12 cellular contexts compared by ENCODE assay signal in the genomic region with DNA sequence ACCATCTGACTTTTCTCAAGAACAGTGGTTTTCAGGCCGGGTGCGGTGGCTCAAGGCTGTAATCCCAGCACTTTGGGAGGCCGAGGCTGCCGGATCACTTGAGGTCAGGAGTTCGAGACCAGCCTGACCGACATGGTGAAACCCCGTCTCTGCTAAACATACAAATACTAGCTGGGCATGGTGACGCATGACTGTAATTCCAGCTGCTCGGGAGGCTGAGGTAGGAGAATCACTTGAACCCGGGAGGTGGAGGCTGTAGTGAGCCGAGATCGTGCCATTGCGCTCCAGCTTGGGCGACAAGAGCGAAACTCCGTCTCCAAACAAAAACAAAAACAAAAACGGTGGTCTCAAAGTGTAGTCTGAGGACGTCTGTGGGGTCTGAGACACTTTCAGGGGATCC. TPM values are rescaled to one million over a fixed set of nuclear protein-coding genes. Genes with fewer than 3 reads are reported as not detected.
DNase-seq lines count a peak whose midpoint lies in the region; ATAC-seq, FAIRE-seq and TF ChIP-seq lines count a peak whose summit lies in the region.
"Not testable (repeated sequence)": the region's sequence is repeated elsewhere in the genome, so short reads cannot be mapped to it uniquely, and the experiment has no call there.
"Had no signal": no experiment of that assay in that cellular context is flagged by ENCODE, and none has a peak within 500 bp of the region (broad histone marks: within the 10 kb centered on the region; RNA-seq: fewer than 3 reads in every experiment).

No MANE protein-coding gene starts in this region.

- intact Hi-C loops in MCF 10A (cut with micrococcal nuclease) = loop anchor here (10.0 kb wide), 1 partner anchor 432 kb away; the partner anchor contains the start of genes PRICKLE4 and TOMM6

- not testable (repeated sequence) for H3K9me3 Mint-ChIP-seq in activated CD4-positive, alpha-beta memory T cell treated with anti-CD3 and anti-CD28 coated beads, Interleukin-2, amount 10 ng/mL, durations not matched to agents 7 days and 5 days; MCF 10A (ENCODE audit: unreplicated experiment)

- peak overlapping the region; percentile 92 to 97 for H3K27ac ChIP-seq in A549
- H3K27ac ChIP-seq in OCI-LY1 (ENCODE audit: low read depth, low read length, poor library complexity, severe bottlenecking); mesenchymal stem cell (ENCODE audit: low read length, poor library complexity, severe bottlenecking); rectal smooth muscle tissue (ENCODE audit: low read depth, low read length): not testable (repeated sequence)

- POLR2A ChIA-PET in A549 (lab: Yijun Ruan, JAX) = interaction anchor here (0.9 to 2.1 kb wide), 3 partner anchors 14 to 331 kb away, joined by 3 to 7 read pairs (median 3); no protein-coding TSS in a partner anchor
- POLR2A ChIA-PET in activated CD4-positive, alpha-beta memory T cell treated with anti-CD3 and anti-CD28 coated beads, Interleukin-2, amount 10 ng/mL, durations not matched to agents 7 days and 5 days (lab: Charles Lee) = interaction anchor here (1.0 to 1.5 kb wide), 4 partner anchors 162 to 296 kb away, joined by 3 to 4 read pairs (median 3); partner anchors contain the start of gene MED20
- POLR2A ChIA-PET in MCF 10A (lab: Yijun Ruan, JAX) = interaction anchor here (0.7 to 2.4 kb wide), 22 partner anchors 10 to 348 kb away, joined by 3 to 39 read pairs (median 5); partner anchors contain the start of genes BYSL, C6orf132, MED20 and TAF8

- not testable (repeated sequence) for H2BK120ac ChIP-seq in mesenchymal stem cell (ENCODE audit: low read depth, low read length)

- H2AK5ac ChIP-seq in mesenchymal stem cell (ENCODE audit: low read length, severe bottlenecking) = not testable (repeated sequence)

- CTCF ChIA-PET in A549 (lab: Yijun Ruan, JAX) = interaction anchor here (1.2 to 5.8 kb wide), 7 partner anchors 9 to 331 kb away, joined by 5 to 62 read pairs (median 7); no protein-coding TSS in a partner anchor
- CTCF ChIA-PET in activated CD4-positive, alpha-beta memory T cell treated with anti-CD3 and anti-CD28 coated beads, Interleukin-2, amount 10 ng/mL, durations not matched to agents 7 days and 5 days (lab: Charles Lee) = interaction anchor here (1.0 to 3.7 kb wide), 8 partner anchors 10 to 663 kb away, joined by 3 to 28 read pairs (median 4); partner anchors contain the start of genes BYSL, FRS3, MED20 and RPL7L1
- CTCF ChIA-PET in MCF 10A (lab: Yijun Ruan, JAX) = interaction anchor here (0.6 to 6.8 kb wide), 9 partner anchors 13 to 331 kb away, joined by 3 to 68 read pairs (median 4); no protein-coding TSS in a partner anchor

- H2AFZ ChIP-seq in OCI-LY1 (ENCODE audit: low read length); mesenchymal stem cell (ENCODE audit: low read depth, low read length): not testable (repeated sequence)

- not testable (repeated sequence) for H3K23ac ChIP-seq in mesenchymal stem cell (ENCODE audit: low read length in 2 of 2)

- not testable (repeated sequence) for H2BK5ac ChIP-seq in mesenchymal stem cell (ENCODE audit: low read depth, low read length, poor library complexity, severe bottlenecking)

- FAIRE-seq in A549 (lab: Jason Lieb, UNC) = not testable (repeated sequence)

- ATAC-seq in A549 = not testable (repeated sequence)

- not testable (repeated sequence) for TF ChIP-seq CTCF in A549 (IDR thresholded peaks at IDR 0.05); GM12865 (IDR thresholded peaks at IDR 0.05; ENCODE audit: insufficient read depth, low read depth, low read length, missing control alignments); OCI-LY1 (IDR thresholded peaks at IDR 0.05; ENCODE audit: low read length); MCF 10A (IDR thresholded peaks at IDR 0.05; ENCODE audit: unreplicated experiment); fibroblast of pulmonary artery (IDR thresholded peaks at IDR 0.05; ENCODE audit: low read length, missing control alignments)

- not testable (repeated sequence) for H3K14ac ChIP-seq in mesenchymal stem cell (ENCODE audit: low read length in 2 of 2)

- H2BK15ac ChIP-seq in mesenchymal stem cell (ENCODE audit: low read depth, poor library complexity, severe bottlenecking) = not testable (repeated sequence)

- H4K91ac ChIP-seq in mesenchymal stem cell (ENCODE audit: low read length) = not testable (repeated sequence)

- H3K27me3 Mint-ChIP-seq in activated CD4-positive, alpha-beta memory T cell treated with anti-CD3 and anti-CD28 coated beads, Interleukin-2, amount 10 ng/mL, durations not matched to agents 7 days and 5 days; MCF 10A (ENCODE audit: insufficient read depth, unreplicated experiment): not testable (repeated sequence)

- H3K9me3 ChIP-seq in A549; OCI-LY1 (ENCODE audit: low read length); mesenchymal stem cell (ENCODE audit: control insufficient read depth, low read length): not testable (repeated sequence)

- H3K36me3 ChIP-seq in OCI-LY1 (ENCODE audit: insufficient read depth, low read length) = peaks cover 26% of the 10 kb centered on the region
- H3K36me3 ChIP-seq in mesenchymal stem cell (ENCODE audit: control insufficient read depth in 1 of 2, insufficient read depth in 2 of 2, low read depth in 1 of 2, low read length in 2 of 2) = peaks cover 6 to 29% of the 10 kb centered on the region in 2 experiments
- not testable (repeated sequence) for H3K36me3 ChIP-seq in rectal smooth muscle tissue (ENCODE audit: control insufficient read depth, insufficient read depth, low read length)

- not testable (repeated sequence) for BruUV-seq in MCF 10A (replicated peaks; lab: Mats Ljungman, UMichigan)

- not testable (repeated sequence) for H3K4ac ChIP-seq in mesenchymal stem cell (ENCODE audit: low read depth in 1 of 2, low read length in 2 of 2)

- H3K79me2 ChIP-seq in OCI-LY1 (ENCODE audit: insufficient read depth, low read length) = not testable (repeated sequence)

- H3K4me3 Mint-ChIP-seq in activated CD4-positive, alpha-beta memory T cell treated with anti-CD3 and anti-CD28 coated beads, Interleukin-2, amount 10 ng/mL, durations not matched to agents 7 days and 5 days = peak overlapping the region; percentile 64
- H3K4me3 Mint-ChIP-seq in MCF 10A (ENCODE audit: unreplicated experiment) = peak overlapping the region; percentile 98

- not testable (repeated sequence) for H2BK12ac ChIP-seq in mesenchymal stem cell (ENCODE audit: low read length in 2 of 2)

- not testable (repeated sequence) for H4K8ac ChIP-seq in mesenchymal stem cell (ENCODE audit: low read length)

- not testable (repeated sequence) for H4K20me1 ChIP-seq in OCI-LY1 (ENCODE audit: insufficient read depth, low read length)

- H3K27me3 ChIP-seq in OCI-LY1 (ENCODE audit: insufficient read depth, low read length); mesenchymal stem cell (ENCODE audit: control insufficient read depth in 1 of 2, insufficient read depth in 1 of 2, low read length in 2 of 2); rectal smooth muscle tissue (ENCODE audit: control insufficient read depth, insufficient read depth, low read length): not testable (repeated sequence)

- not testable (repeated sequence) for TF ChIP-seq RAD21 in A549 (conservative IDR thresholded peaks at IDR 0.05 in 1 of 2, IDR thresholded peaks at IDR 0.05 in 1 of 2)

- not testable (repeated sequence) for TF ChIP-seq POLR2A in A549 (IDR thresholded peaks at IDR 0.05; ENCODE audit: low read length)

- peaks cover 23% of the 10 kb centered on the region for H3K36me3 Mint-ChIP-seq in activated CD4-positive, alpha-beta memory T cell treated with anti-CD3 and anti-CD28 coated beads, Interleukin-2, amount 10 ng/mL, durations not matched to agents 7 days and 5 days (ENCODE audit: low read depth)
- peaks cover 27% of the 10 kb centered on the region for H3K36me3 Mint-ChIP-seq in MCF 10A (ENCODE audit: insufficient read depth, unreplicated experiment)

- H3K9ac ChIP-seq in OCI-LY1 (ENCODE audit: low read length) (peak overlapping the region; percentile 93; the same call in 1 of the 2 replicates), mesenchymal stem cell (ENCODE audit: low read length) (peak overlapping the region; percentile 99)
- H3K9ac ChIP-seq in rectal smooth muscle tissue (ENCODE audit: low read length) = not testable (repeated sequence)

- H3K4me2 ChIP-seq in A549 (peak overlapping the region; percentile 97), OCI-LY1 (ENCODE audit: low read length) (peak overlapping the region; percentile 88), mesenchymal stem cell (ENCODE audit: low read length, poor library complexity, severe bottlenecking) (peak overlapping the region; percentile 38)

- H3K27ac Mint-ChIP-seq in activated CD4-positive, alpha-beta memory T cell treated with anti-CD3 and anti-CD28 coated beads, Interleukin-2, amount 10 ng/mL, durations not matched to agents 7 days and 5 days = not testable (repeated sequence)
- peak overlapping the region; percentile 39 for H3K27ac Mint-ChIP-seq in MCF 10A (ENCODE audit: low read depth, unreplicated experiment)

- 53% methylated on average over 17 of the region's 18 CpGs for WGBS in A549 (ENCODE audit: missing lambda C conversion rate)
- 93% methylated on average over 16 of the region's 18 CpGs for WGBS in mesenchymal stem cell

- TF ChIP-seq EP300 in A549 (IDR thresholded peaks at IDR 0.05) = not testable (repeated sequence)

- peaks cover 32% of the 10 kb centered on the region; the same call in 2 of the 3 replicates for H3K4me1 ChIP-seq in A549
- peaks cover 22% of the 10 kb centered on the region for H3K4me1 ChIP-seq in OCI-LY1 (ENCODE audit: insufficient read depth, low read length, severe bottlenecking)
- peaks cover 12% of the 10 kb centered on the region for H3K4me1 ChIP-seq in mesenchymal stem cell (ENCODE audit: control insufficient read depth, insufficient read depth, low read depth, low read length)
- not testable (repeated sequence) for H3K4me1 ChIP-seq in rectal smooth muscle tissue (ENCODE audit: control insufficient read depth, insufficient read depth, low read length)

- not testable (repeated sequence) for H3K9me2 ChIP-seq in OCI-LY1 (ENCODE audit: low read depth, low read length)

- not testable (repeated sequence) for H3F3A ChIP-seq in OCI-LY1 (ENCODE audit: insufficient read depth, low read length)

- H3K4me1 Mint-ChIP-seq in activated CD4-positive, alpha-beta memory T cell treated with anti-CD3 and anti-CD28 coated beads, Interleukin-2, amount 10 ng/mL, durations not matched to agents 7 days and 5 days = peaks cover 33% of the 10 kb centered on the region
- not testable (repeated sequence) for H3K4me1 Mint-ChIP-seq in MCF 10A (ENCODE audit: insufficient read depth, unreplicated experiment)

- DNase-seq in A549 (ENCODE audit: low read depth in 1 of 2, low spot score in 1 of 2); GM12865 (ENCODE audit: low read depth); activated CD4-positive, alpha-beta memory T cell treated with anti-CD3 and anti-CD28 coated beads, Interleukin-2, amount 10 ng/mL, durations not matched to agents 7 days and 5 days; MCF 10A (ENCODE audit: unreplicated experiment); fibroblast of pulmonary artery (ENCODE audit: low read depth); mesenchymal stem cell: not testable (repeated sequence)

- not testable (repeated sequence) for H3K79me1 ChIP-seq in mesenchymal stem cell (replicated peaks; ENCODE audit: low read length, poor library complexity, severe bottlenecking)

- H3K4me3 ChIP-seq in A549 (peak overlapping the region; percentile 88), GM12865 (ENCODE audit: low read depth, low read length) (peak overlapping the region; percentile 72), OCI-LY1 (ENCODE audit: low read depth, low read length, poor library complexity, severe bottlenecking) (peak overlapping the region; percentile 94), fibroblast of pulmonary artery (replicated peaks; ENCODE audit: low read depth, low read length) (peak overlapping the region; percentile 89), mesenchymal stem cell (ENCODE audit: insufficient read depth in 1 of 2, low read depth in 1 of 2, low read length in 2 of 2) (peak overlapping the region in 1 of 2 experiments; percentile 98), rectal smooth muscle tissue (ENCODE audit: low read length) (peak overlapping the region; percentile 33)

- H3K18ac ChIP-seq in mesenchymal stem cell (ENCODE audit: low read depth in 1 of 2, low read length in 2 of 2) = not testable (repeated sequence)

RNA-seq across cellular contexts. Expression of gene MRPS10, which starts 1.2 kb away (rescaled TPM):
- polyA plus RNA-seq in A549 (2011; rRNA removed) (41.7 and 60.7 TPM in 2 replicates), A549 (2017; fragmentation: RNase III; extraction: RNeasy Plus Mini Kit Qiagen cat#74134 plus additional on column Dnase treatment) (31.4 to 33.9 TPM (median 31.5 TPM) in 3 replicates)
- polyA plus RNA-seq in A549 (2012; cell fraction: cytosol; rRNA removed) = 17.3 and 18.9 TPM in 2 replicates
- 3.7 and 5.0 TPM in 2 replicates for polyA plus RNA-seq in A549 (2012; cell fraction: nucleus; rRNA removed)
- polyA minus RNA-seq in A549 (2011; rRNA and poly(A)+ RNA removed) = 8.0 and 8.4 TPM in 2 replicates
- 10 to 100 TPM; 28.4 to 32.8 TPM for total RNA-seq in activated CD4-positive, alpha-beta memory T cell treated with anti-CD3 and anti-CD28 coated beads, Interleukin-2, amount 10 ng/mL, durations not matched to agents 7 days and 5 days
- 62.9 and 67.3 TPM in 2 replicates for total RNA-seq in MCF 10A (2022)
- polyA plus RNA-seq in mesenchymal stem cell (2013, experiment 1 of 2) = 39.7 TPM
- 41.1 TPM for polyA plus RNA-seq in mesenchymal stem cell (2013, experiment 2 of 2)

RNA-seq across cellular contexts. Expression of gene GUCA1B, which starts 21.7 kb away (rescaled TPM):
- polyA plus RNA-seq in A549 (2011; rRNA removed) (0.62 and 0.82 TPM in 2 replicates), A549 (2017; fragmentation: RNase III; extraction: RNeasy Plus Mini Kit Qiagen cat#74134 plus additional on column Dnase treatment) (0.90 to 1.0 TPM (median 0.98 TPM) in 3 replicates)
- polyA plus RNA-seq in A549 (2012; cell fraction: cytosol; rRNA removed) = 0.41 and 0.45 TPM in 2 replicates
- polyA plus RNA-seq in A549 (2012; cell fraction: nucleus; rRNA removed) = 1.1 and 2.3 TPM in 2 replicates
- polyA minus RNA-seq in A549 (2011; rRNA and poly(A)+ RNA removed) = 0.54 and 0.74 TPM in 2 replicates
- 1 to 10 TPM in 1 of 2 experiments, under 1 TPM in 1; 0.65 to 1.2 TPM for total RNA-seq in activated CD4-positive, alpha-beta memory T cell treated with anti-CD3 and anti-CD28 coated beads, Interleukin-2, amount 10 ng/mL, durations not matched to agents 7 days and 5 days
- 0.93 and 1.2 TPM in 2 replicates for total RNA-seq in MCF 10A (2022)
- 0.32 TPM for polyA plus RNA-seq in mesenchymal stem cell (2013, experiment 1 of 2)
- 0.29 TPM for polyA plus RNA-seq in mesenchymal stem cell (2013, experiment 2 of 2)
- total RNA-seq: A172, body of pancreas had no signal

RNA-seq across cellular contexts. Expression of gene GUCA1A, which starts 43.3 kb away (rescaled TPM):
- polyA plus RNA-seq in A549 (2011; rRNA removed) (not detected in 2 replicates), A549 (2017; fragmentation: RNase III; extraction: RNeasy Plus Mini Kit Qiagen cat#74134 plus additional on column Dnase treatment) (not detected in 3 replicates)
- polyA plus RNA-seq in A549 (2012; cell fraction: cytosol; rRNA removed) = not detected in 2 replicates
- not detected in 2 replicates for polyA plus RNA-seq in A549 (2012; cell fraction: nucleus; rRNA removed)
- not detected in 2 replicates for polyA minus RNA-seq in A549 (2011; rRNA and poly(A)+ RNA removed)
- not detected for total RNA-seq in activated CD4-positive, alpha-beta memory T cell treated with anti-CD3 and anti-CD28 coated beads, Interleukin-2, amount 10 ng/mL, durations not matched to agents 7 days and 5 days
- not detected in 2 replicates for total RNA-seq in MCF 10A (2022)
- 0.19 TPM for polyA plus RNA-seq in mesenchymal stem cell (2013, experiment 1 of 2)
- polyA plus RNA-seq in mesenchymal stem cell (2013, experiment 2 of 2) = 0.05 TPM
- total RNA-seq: A172, body of pancreas, mononuclear cell, upper lobe of left lung had no signal

Comparison
In these comparisons a context has a peak if more than half of its experiments do, and no peak if none do; other contexts are left out.
1. H3K4me2 ChIP-seq: peak in every context shown above with its lines; median percentile 97 in A549; 88 in OCI-LY1; 38 in mesenchymal stem cell.